ENCODE assay signal across 8 cellular contexts in the genomic region with DNA sequence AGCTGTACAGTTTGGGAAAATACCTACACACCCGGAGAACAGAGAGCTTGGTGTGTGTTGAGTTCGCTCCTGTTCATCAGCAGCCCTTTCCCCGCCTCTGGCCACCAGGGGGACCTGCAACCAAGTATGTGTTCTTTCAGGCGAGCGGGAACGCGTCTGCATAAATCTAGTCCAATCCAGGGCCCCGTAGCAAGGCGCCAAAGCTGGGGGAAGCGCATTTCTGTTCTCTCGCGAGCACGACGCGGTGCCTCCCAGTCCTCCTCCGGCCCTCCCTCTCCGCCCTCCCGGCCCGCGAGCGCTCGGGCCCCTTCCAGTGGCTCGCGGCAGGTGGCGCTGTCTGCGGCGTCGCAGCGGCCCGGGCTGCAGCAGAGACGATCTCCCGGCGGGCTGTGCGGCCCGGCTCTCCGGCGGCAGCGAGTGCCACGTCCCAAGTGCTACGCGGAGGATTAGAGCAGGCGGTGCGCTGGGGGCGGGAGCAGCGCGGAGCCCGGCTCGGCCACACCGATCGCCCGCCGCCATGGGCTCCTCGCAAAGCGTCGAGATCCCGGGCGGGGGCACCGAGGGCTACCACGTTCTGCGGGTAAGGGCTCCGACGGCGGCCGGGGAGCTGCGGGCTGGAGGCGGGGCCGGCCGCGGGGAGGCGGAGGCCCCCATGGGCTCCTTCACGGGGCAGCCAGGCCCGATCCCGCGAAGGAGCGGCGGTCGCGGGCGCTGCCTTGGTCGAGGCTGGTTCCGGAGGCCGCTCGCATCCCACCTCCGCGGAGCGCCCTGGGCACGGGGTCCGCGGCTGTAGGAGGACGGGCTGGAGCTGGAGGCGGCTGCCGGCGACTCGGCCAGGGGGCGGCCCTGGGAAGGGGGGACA. TPM values are rescaled to one million over a fixed set of nuclear protein-coding genes. Genes with fewer than 3 reads are reported as not detected.
DNase-seq lines count a peak whose midpoint lies in the region; ATAC-seq and FAIRE-seq lines count a peak whose summit lies in the region.

A gene (plus strand): TSS at position 430 of the 862 bp plus-strand sequence. CDS start 88 bp downstream, at position 518.

- peak within 1 kb of the TSS; percentile 94 to 97 for H3K4me3 Mint-ChIP-seq in effector memory CD8-positive, alpha-beta T cell
- H3K4me3 Mint-ChIP-seq in memory B cell = peak within 1 kb of the TSS; percentile 87

- no peaks in the 10 kb centered on the region for H3K27me3 Mint-ChIP-seq in effector memory CD8-positive, alpha-beta T cell
- no peaks in the 10 kb centered on the region for H3K27me3 Mint-ChIP-seq in memory B cell

- in situ Hi-C loops in Caki2 (cut with HindIII; ENCODE audit: low pct_unique_long_range_greater_than_20kb, low sequenced_read_pairs) = no loop called here

- peaks cover 23 to 40% of the 10 kb centered on the region in 2 donors for H3K4me1 Mint-ChIP-seq in effector memory CD8-positive, alpha-beta T cell (ENCODE audit: low read depth in 2 of 2)
- H3K4me1 Mint-ChIP-seq in memory B cell = peaks cover 21% of the 10 kb centered on the region

- H3K36me3 Mint-ChIP-seq in effector memory CD8-positive, alpha-beta T cell (ENCODE audit: insufficient read depth) = peaks cover 15% of the 10 kb centered on the region
- peaks cover 2% of the 10 kb centered on the region for H3K36me3 Mint-ChIP-seq in memory B cell

- FAIRE-seq in HTR-8/SVneo (lab: Jason Lieb, UNC) = peak; percentile 62

- peak; percentile 99 for DNase-seq in Caki2 (ENCODE audit: low read depth)
- peak; percentile 97 for DNase-seq in HTR-8/SVneo (ENCODE audit: insufficient read length, low spot score)
- peak; percentile 100 for DNase-seq in NOMO-1 treated with DMSO at 0.1 percent for 48 hours (lab: John Stamatoyannopoulos, UW; ENCODE audit: unreplicated experiment)
- peak; percentile 95 to 97 for DNase-seq in activated CD8-positive, alpha-beta memory T cell treated with anti-CD3 and anti-CD28 coated beads for 4 hours (ENCODE audit: low read depth in 2 of 2)
- DNase-seq in effector memory CD8-positive, alpha-beta T cell = peak; percentile 96 to 98 (median 97)
- peak; percentile 98 for DNase-seq in memory B cell (ENCODE audit: low spot score in 2 of 2)
- peak; percentile 95 for DNase-seq in stimulated activated CD8-positive, alpha-beta memory T cell treated with anti-CD3 and anti-CD28 coated beads, Interleukin-12 subunit alpha, Interleukin-12 subunit beta, amount 100 ng/mL, for 24 hours (ENCODE audit: extremely low read depth)

- peak within 1 kb of the TSS; percentile 94 to 95 for H3K27ac Mint-ChIP-seq in effector memory CD8-positive, alpha-beta T cell
- peak within 1 kb of the TSS; percentile 81 for H3K27ac Mint-ChIP-seq in memory B cell

- no peaks in the 10 kb centered on the region for H3K9me3 Mint-ChIP-seq in effector memory CD8-positive, alpha-beta T cell
- no peaks in the 10 kb centered on the region for H3K9me3 Mint-ChIP-seq in memory B cell

- peak; percentile 84 for ATAC-seq in GM21367 (IDR thresholded peaks at IDR 0.05; ENCODE audit: unreplicated experiment)
- ATAC-seq in effector memory CD8-positive, alpha-beta T cell (replicated peaks) = peak; percentile 86
- peak; percentile 87 for ATAC-seq in memory B cell (ENCODE audit: low read depth)

RNA-seq across cellular contexts. Expression of the gene that starts here (rescaled TPM):
- total RNA-seq in Caki2 (2014; rRNA removed; shearing (Covaris generic); ENCODE audit: low replicate concordance) = 59.3 and 67.8 TPM in 2 replicates

Comparison
In these comparisons a context has a peak if more than half of its experiments do, and no peak if none do; other contexts are left out.
1. Peak in every context shown above with its lines: DNase-seq and ATAC-seq.